8 cellular contexts compared by ENCODE assay signal in genomic region chr2:197628043-197628500, GRCh38. TPM values are rescaled to one million over a fixed set of nuclear protein-coding genes. Genes with fewer than 3 reads are reported as not detected.
DNase-seq lines count a peak whose midpoint lies in the region; ATAC-seq and TF ChIP-seq lines count a peak whose summit lies in the region.

No MANE protein-coding gene starts in this region.

- H3K4me1 ChIP-seq in Caco-2 (no peaks in the 10 kb centered on the region), uterus (no peaks in the 10 kb centered on the region)

- intact Hi-C loops in Caco-2 (cut with micrococcal nuclease; ENCODE audit: unreplicated experiment) (no loop called here), uterus (cut with DNase I; ENCODE audit: low total_unique reads) (no loop called here)

- POLR2A ChIA-PET in Caco-2 (lab: Charles Lee), result no interaction called here

- H3K27me3 Mint-ChIP-seq in nephron progenitor cell (ENCODE audit: low read depth, poor library complexity) (peaks cover 5% of the 10 kb centered on the region), Caco-2 (ENCODE audit: insufficient read depth, unreplicated experiment) (peaks cover 6% of the 10 kb centered on the region)

- H3K4me1 Mint-ChIP-seq in nephron progenitor cell, result peaks cover 6% of the 10 kb centered on the region
- no peaks in the 10 kb centered on the region for H3K4me1 Mint-ChIP-seq in Caco-2 (ENCODE audit: low read depth, unreplicated experiment)

- TF ChIP-seq POLR2A in GM18505 (IDR thresholded peaks at IDR 0.05; ENCODE audit: borderline replicate concordance, extremely low read depth, insufficient read depth, insufficient read length), result no peak
- TF ChIP-seq POLR2A in uterus (IDR thresholded peaks at IDR 0.05), result no peak

- no TSS peak for BruUV-seq in Caco-2 (replicated peaks; lab: Mats Ljungman, UMichigan)

- TF ChIP-seq CTCF in choroid plexus epithelial cell (conservative IDR thresholded peaks at IDR 0.05; ENCODE audit: low read depth, low read length) (no peak), nephron progenitor cell (IDR thresholded peaks at IDR 0.05) (no peak), Caco-2 (IDR thresholded peaks at IDR 0.05; ENCODE audit: insufficient read depth in 1 of 2, low read depth in 1 of 2, low read length in 1 of 2, severe bottlenecking in 1 of 2, unreplicated experiment in 1 of 2) (no peak), uterus (IDR thresholded peaks at IDR 0.05) (no peak)

- H3K4me3 ChIP-seq in choroid plexus epithelial cell (ENCODE audit: low read depth, low read length) (no peak overlapping the region), Caco-2 (ENCODE audit: low read depth, low read length) (no peak overlapping the region), uterus (no peak overlapping the region)

- H3K27ac ChIP-seq in uterus, result no peak overlapping the region

- no peak overlapping the region for H3K4me3 Mint-ChIP-seq in nephron progenitor cell
- H3K4me3 Mint-ChIP-seq in Caco-2 (ENCODE audit: unreplicated experiment), result no peak overlapping the region

- DNase-seq in choroid plexus epithelial cell (ENCODE audit: low read depth) (peak; percentile 6), nephron progenitor cell (peak; percentile 3), DMS114 treated with DMSO at 0.1 percent for 48 hours (lab: John Stamatoyannopoulos, UW; ENCODE audit: unreplicated experiment) (no peak), Caco-2 (no peak), uterus (no peak)

- H3K36me3 ChIP-seq in Caco-2 (ENCODE audit: control insufficient read depth, insufficient read depth, low read length) (no peaks in the 10 kb centered on the region), uterus (no peaks in the 10 kb centered on the region)

- no peaks in the 10 kb centered on the region for H3K27me3 ChIP-seq in Caco-2 (replicated peaks; ENCODE audit: control insufficient read depth, insufficient read depth, low read length)
- no peaks in the 10 kb centered on the region for H3K27me3 ChIP-seq in uterus

- H3K27ac Mint-ChIP-seq in nephron progenitor cell (peak overlapping the region; percentile 89), Caco-2 (ENCODE audit: unreplicated experiment) (no peak overlapping the region)

- H3K9me3 Mint-ChIP-seq in nephron progenitor cell, result peaks cover 14% of the 10 kb centered on the region
- peaks cover 10% of the 10 kb centered on the region for H3K9me3 Mint-ChIP-seq in Caco-2 (ENCODE audit: unreplicated experiment)

- CTCF ChIA-PET in Caco-2 (lab: Charles Lee), result no interaction called here

- H3K9me3 ChIP-seq in Caco-2, result no peaks in the 10 kb centered on the region
- no peaks in the 10 kb centered on the region for H3K9me3 ChIP-seq in uterus

- ATAC-seq in GM18858 (IDR thresholded peaks at IDR 0.05; ENCODE audit: unreplicated experiment), result peak; percentile 49
- ATAC-seq in HG03095 (IDR thresholded peaks at IDR 0.05; ENCODE audit: unreplicated experiment), result peak; percentile 66
- no peak for ATAC-seq in GM18505 (IDR thresholded peaks at IDR 0.05; ENCODE audit: unreplicated experiment)

- H3K36me3 Mint-ChIP-seq in nephron progenitor cell (ENCODE audit: low read depth) (peaks cover 74% of the 10 kb centered on the region), Caco-2 (ENCODE audit: insufficient read depth, unreplicated experiment) (no peaks in the 10 kb centered on the region)

RNA-seq across cellular contexts. Expression of gene RFTN2, which starts 47.3 kb away (rescaled TPM):
- total RNA-seq in Caco-2 (2022) (0.18 TPM in 1 of 2 replicates, not detected in the other), uterus (10 to 100 TPM in 2 of 4 donors, 1 to 10 TPM in 2; 2.0 to 26.7 (median 9.5) TPM)

Comparison
In these comparisons a context has a peak if more than half of its experiments do, and no peak if none do; other contexts are left out.
1. DNase-seq: peak in choroid plexus epithelial cell (single experiment) and nephron progenitor cell (single experiment); none in DMS114 treated with DMSO at 0.1 percent for 48 hours (single experiment), Caco-2 (0 of 2) and uterus (0 of 2).